Comparison of ENCODE assay signal across 1 cellular context in the genomic region with DNA sequence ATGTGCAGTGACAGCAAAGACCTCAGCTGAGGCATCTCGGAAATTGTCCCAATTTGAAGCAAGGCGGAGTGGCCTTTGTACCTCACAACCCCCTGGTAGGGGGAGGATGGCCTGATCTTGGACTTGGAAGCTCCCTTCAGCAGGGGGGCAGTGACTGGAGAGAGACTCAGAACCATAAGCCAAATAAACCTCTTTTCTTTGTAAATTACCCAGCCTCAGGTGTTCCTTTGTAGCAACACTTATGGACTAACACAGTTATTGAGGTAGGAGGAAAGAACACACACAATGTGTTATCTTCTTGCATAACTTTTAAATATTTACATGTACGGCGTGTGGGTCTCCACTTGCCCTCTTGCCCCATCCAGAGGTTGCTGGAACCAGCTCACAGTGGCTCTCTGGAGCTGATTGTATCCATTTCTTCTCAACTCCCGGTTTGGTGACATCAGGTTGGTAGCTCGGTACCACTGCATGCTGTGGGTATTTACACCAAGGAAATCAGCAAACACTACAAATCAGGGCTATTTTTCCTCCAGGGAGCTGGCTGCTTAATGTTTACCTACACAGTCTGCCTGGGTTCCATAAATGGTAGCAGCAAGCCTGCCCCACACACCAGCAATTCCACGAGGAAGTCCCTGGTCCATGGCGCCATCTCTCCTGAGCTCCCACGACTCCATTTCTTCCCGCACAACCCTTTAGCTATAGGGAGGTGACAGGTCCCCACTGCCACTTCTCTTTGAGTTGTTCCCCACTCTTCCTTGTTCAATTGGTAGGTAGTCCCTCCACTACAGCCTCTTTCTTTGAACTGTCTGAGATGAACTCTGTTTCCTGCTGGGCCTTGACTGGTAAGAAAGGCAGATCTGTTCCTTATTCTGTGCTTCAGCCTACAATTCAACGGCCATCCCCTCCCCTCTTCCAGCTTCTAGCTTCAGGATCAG.
TF ChIP-seq lines count a peak whose summit lies in the region.

No MANE protein-coding gene starts in this region.

TF ChIP-seq in HepG2, 621 proteins besides CTCF, POLR2A, EP300 and RAD21 (continued from another document and continues in another):
- no peak for TF ChIP-seq ZHX2 (IDR thresholded peaks at IDR 0.05; ENCODE audit: low read depth)
- no peak for TF ChIP-seq ZHX2 (CRISPR knock-in tag; IDR thresholded peaks at IDR 0.05; ENCODE audit: borderline replicate concordance)
- TF ChIP-seq CCAR2 (optimal IDR thresholded peaks at IDR 0.05; ENCODE audit: low read depth, low read length), result no peak
- peak; percentile 66 for TF ChIP-seq ZNF121 (CRISPR knock-in tag; IDR thresholded peaks at IDR 0.05)
- no peak for TF ChIP-seq JARID2 (CRISPR knock-in tag; IDR thresholded peaks at IDR 0.05; ENCODE audit: insufficient replicate concordance)
- 0 out of 2 replicates have a peak, but pooled peaks have one; percentile 77 for TF ChIP-seq MTF2 (CRISPR knock-in tag; IDR thresholded peaks at IDR 0.05; ENCODE audit: borderline replicate concordance)
- no peak for TF ChIP-seq NFAT5 (CRISPR knock-in tag; IDR thresholded peaks at IDR 0.05)
- TF ChIP-seq RORA (CRISPR knock-in tag; IDR thresholded peaks at IDR 0.05), result no peak
- peak; percentile 38; the same call in 1 of the 2 replicates for TF ChIP-seq SPEN (CRISPR knock-in tag; IDR thresholded peaks at IDR 0.05; ENCODE audit: low read depth)
- no peak for TF ChIP-seq ZNF878 (CRISPR knock-in tag; IDR thresholded peaks at IDR 0.05)
- peak; percentile 58; the same call in 1 of the 2 replicates for TF ChIP-seq MIER2 (CRISPR knock-in tag; IDR thresholded peaks at IDR 0.05)
- no peak for TF ChIP-seq RAD51 (IDR thresholded peaks at IDR 0.05; ENCODE audit: borderline replicate concordance)
- peak; percentile 84 for TF ChIP-seq ZMYM4 (CRISPR knock-in tag; IDR thresholded peaks at IDR 0.05)
- TF ChIP-seq ZNF782 (CRISPR knock-in tag; IDR thresholded peaks at IDR 0.05; ENCODE audit: borderline replicate concordance), result no peak
- TF ChIP-seq, protein P1, sequence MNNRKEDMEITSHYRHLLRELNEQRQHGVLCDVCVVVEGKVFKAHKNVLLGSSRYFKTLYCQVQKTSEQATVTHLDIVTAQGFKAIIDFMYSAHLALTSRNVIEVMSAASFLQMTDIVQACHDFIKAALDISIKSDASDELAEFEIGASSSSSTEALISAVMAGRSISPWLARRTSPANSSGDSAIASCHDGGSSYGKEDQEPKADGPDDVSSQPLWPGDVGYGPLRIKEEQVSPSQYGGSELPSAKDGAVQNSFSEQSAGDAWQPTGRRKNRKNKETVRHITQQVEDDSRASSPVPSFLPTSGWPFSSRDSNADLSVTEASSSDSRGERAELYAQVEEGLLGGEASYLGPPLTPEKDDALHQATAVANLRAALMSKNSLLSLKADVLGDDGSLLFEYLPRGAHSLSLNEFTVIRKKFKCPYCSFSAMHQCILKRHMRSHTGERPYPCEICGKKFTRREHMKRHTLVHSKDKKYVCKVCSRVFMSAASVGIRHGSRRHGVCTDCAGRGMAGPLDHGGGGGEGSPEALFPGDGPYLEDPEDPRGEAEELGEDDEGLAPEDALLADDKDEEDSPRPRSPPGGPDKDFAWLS (CRISPR knock-in tag; IDR thresholded peaks at IDR 0.05; ENCODE audit: borderline replicate concordance), result no peak
- no peak for TF ChIP-seq ZNF713 (CRISPR knock-in tag; IDR thresholded peaks at IDR 0.05)
- no peak for TF ChIP-seq CSRNP1 (CRISPR knock-in tag; IDR thresholded peaks at IDR 0.05)
- peak in 1 of 2 experiments; percentile 90; a peak in 2 of 4 replicates for TF ChIP-seq KLF16 (CRISPR knock-in tag; IDR thresholded peaks at IDR 0.05)
- TF ChIP-seq SRY (CRISPR knock-in tag; IDR thresholded peaks at IDR 0.05), result no peak
- peak; percentile 69 for TF ChIP-seq NCOA1 (CRISPR knock-in tag; IDR thresholded peaks at IDR 0.05)
- TF ChIP-seq, protein P2, sequence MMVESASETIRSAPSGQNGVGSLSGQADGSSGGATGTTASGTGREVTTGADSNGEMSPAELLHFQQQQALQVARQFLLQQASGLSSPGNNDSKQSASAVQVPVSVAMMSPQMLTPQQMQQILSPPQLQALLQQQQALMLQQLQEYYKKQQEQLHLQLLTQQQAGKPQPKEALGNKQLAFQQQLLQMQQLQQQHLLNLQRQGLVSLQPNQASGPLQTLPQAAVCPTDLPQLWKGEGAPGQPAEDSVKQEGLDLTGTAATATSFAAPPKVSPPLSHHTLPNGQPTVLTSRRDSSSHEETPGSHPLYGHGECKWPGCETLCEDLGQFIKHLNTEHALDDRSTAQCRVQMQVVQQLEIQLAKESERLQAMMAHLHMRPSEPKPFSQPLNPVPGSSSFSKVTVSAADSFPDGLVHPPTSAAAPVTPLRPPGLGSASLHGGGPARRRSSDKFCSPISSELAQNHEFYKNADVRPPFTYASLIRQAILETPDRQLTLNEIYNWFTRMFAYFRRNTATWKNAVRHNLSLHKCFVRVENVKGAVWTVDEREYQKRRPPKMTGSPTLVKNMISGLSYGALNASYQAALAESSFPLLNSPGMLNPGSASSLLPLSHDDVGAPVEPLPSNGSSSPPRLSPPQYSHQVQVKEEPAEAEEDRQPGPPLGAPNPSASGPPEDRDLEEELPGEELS (CRISPR knock-in tag; IDR thresholded peaks at IDR 0.05), result peak; percentile 78
- no peak for TF ChIP-seq YEATS4 (CRISPR knock-in tag; IDR thresholded peaks at IDR 0.05; ENCODE audit: borderline replicate concordance)
- no peak for TF ChIP-seq ZNF484 (CRISPR knock-in tag; IDR thresholded peaks at IDR 0.05; ENCODE audit: borderline replicate concordance, low read depth)
- no peak; the same call in 1 of the 2 replicates for TF ChIP-seq ZMYM3 (CRISPR knock-in tag; IDR thresholded peaks at IDR 0.05)
- TF ChIP-seq PTBP1 (IDR thresholded peaks at IDR 0.05; ENCODE audit: low read depth, low read length, poor library complexity, severe bottlenecking), result no peak
- TF ChIP-seq SMAD1 (CRISPR knock-in tag; IDR thresholded peaks at IDR 0.05; ENCODE audit: borderline replicate concordance, low read depth), result no peak; the same call in 1 of the 2 replicates
- no peak for TF ChIP-seq ZNF615 (CRISPR knock-in tag; IDR thresholded peaks at IDR 0.05; ENCODE audit: borderline replicate concordance)
- TF ChIP-seq, protein P3, sequence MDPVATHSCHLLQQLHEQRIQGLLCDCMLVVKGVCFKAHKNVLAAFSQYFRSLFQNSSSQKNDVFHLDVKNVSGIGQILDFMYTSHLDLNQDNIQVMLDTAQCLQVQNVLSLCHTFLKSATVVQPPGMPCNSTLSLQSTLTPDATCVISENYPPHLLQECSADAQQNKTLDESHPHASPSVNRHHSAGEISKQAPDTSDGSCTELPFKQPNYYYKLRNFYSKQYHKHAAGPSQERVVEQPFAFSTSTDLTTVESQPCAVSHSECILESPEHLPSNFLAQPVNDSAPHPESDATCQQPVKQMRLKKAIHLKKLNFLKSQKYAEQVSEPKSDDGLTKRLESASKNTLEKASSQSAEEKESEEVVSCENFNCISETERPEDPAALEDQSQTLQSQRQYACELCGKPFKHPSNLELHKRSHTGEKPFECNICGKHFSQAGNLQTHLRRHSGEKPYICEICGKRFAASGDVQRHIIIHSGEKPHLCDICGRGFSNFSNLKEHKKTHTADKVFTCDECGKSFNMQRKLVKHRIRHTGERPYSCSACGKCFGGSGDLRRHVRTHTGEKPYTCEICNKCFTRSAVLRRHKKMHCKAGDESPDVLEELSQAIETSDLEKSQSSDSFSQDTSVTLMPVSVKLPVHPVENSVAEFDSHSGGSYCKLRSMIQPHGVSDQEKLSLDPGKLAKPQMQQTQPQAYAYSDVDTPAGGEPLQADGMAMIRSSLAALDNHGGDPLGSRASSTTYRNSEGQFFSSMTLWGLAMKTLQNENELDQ (CRISPR knock-in tag; IDR thresholded peaks at IDR 0.05; ENCODE audit: borderline replicate concordance), result no peak
- TF ChIP-seq POLR2AphosphoS5 (IDR thresholded peaks at IDR 0.05; ENCODE audit: low read depth, low read length), result no peak
- no peak for TF ChIP-seq ZNF589 (CRISPR knock-in tag; conservative IDR thresholded peaks at IDR 0.05)
- TF ChIP-seq REPIN1 (CRISPR knock-in tag; IDR thresholded peaks at IDR 0.05; ENCODE audit: borderline replicate concordance, low read depth), result peak; percentile 69
- TF ChIP-seq MEIS2 (CRISPR knock-in tag; IDR thresholded peaks at IDR 0.05), result peak; percentile 44; the same call in 1 of the 2 replicates
- TF ChIP-seq GFI1 (CRISPR knock-in tag; IDR thresholded peaks at IDR 0.05; ENCODE audit: borderline replicate concordance), result 0 out of 2 replicates have a peak, but pooled peaks have one; percentile 33
- TF ChIP-seq YY1 (IDR thresholded peaks at IDR 0.05; ENCODE audit: insufficient read depth, insufficient replicate concordance, low read depth, low read length), result peak; percentile 28
- TF ChIP-seq IRF1 (CRISPR knock-in tag; IDR thresholded peaks at IDR 0.05; ENCODE audit: low read depth), result no peak
